In the genomic region with DNA sequence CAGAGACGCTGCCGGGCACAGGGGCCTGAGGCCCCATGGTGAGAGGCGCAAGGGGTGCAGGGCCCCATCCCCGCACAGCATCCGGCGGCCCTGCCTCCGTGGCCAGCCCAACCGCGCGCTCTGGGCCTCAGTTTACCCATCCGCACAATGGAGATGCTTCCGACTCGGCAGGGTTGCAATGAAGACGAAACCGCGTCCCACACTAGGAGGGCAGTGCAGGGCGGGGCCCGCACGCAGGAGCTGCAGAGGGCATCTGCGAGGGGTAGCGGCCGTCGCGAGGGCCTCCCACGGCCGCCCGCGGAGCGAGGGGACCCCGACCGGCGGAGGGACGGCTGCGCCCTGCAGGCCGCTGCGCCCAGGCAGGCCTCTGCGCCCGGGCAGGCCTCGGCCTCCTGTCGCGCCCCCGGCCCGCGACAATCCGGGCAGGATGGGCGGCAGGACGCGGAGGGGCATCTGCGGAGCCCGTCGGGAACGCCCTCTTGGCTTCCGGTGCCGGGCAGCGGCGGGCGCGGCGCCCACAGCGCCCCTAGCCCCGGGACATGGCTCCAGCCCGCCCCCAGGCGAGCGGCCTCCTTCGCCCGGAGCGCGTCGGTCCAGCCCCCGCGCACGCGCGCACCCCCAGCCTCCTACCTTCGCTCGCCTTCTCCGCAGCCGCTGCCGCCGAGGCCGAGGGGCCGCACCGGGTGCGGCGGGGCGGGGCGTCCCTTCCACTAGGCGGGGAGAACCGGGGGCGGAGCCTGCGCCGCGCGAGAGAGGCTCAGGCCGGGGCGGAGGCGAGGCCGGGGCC, we compare ENCODE assay signal across 8 cellular contexts. TPM values are rescaled to one million over a fixed set of nuclear protein-coding genes. Genes with fewer than 3 reads are reported as not detected.
DNase-seq lines count a peak whose midpoint lies in the region; TF ChIP-seq lines count a peak whose summit lies in the region.

No MANE protein-coding gene starts in this region.

- peak overlapping the region; percentile 73 for H3K27ac ChIP-seq in CD8-positive, alpha-beta memory T cell (ENCODE audit: low read depth, low read length)
- H3K27ac ChIP-seq in effector memory CD4-positive, alpha-beta T cell (ENCODE audit: insufficient read depth, low read length, poor library complexity, severe bottlenecking) = peak overlapping the region; percentile 53

- H3K4me1 ChIP-seq in CD8-positive, alpha-beta memory T cell (ENCODE audit: insufficient read depth, low read length) = no peaks in the 10 kb centered on the region
- peaks cover 4% of the 10 kb centered on the region for H3K4me1 ChIP-seq in effector memory CD4-positive, alpha-beta T cell (ENCODE audit: control insufficient read depth, insufficient read depth, low read length, poor library complexity, severe bottlenecking)

- peaks cover 9 to 30% (median 16%) of the 10 kb centered on the region in 3 donors for H3K4me1 Mint-ChIP-seq in CD8-positive, alpha-beta memory T cell

- peaks cover 0 to 2% (median 0%) of the 10 kb centered on the region in 3 donors for H3K36me3 Mint-ChIP-seq in CD8-positive, alpha-beta memory T cell

- H3K4me3 ChIP-seq in CD8-positive, alpha-beta memory T cell (ENCODE audit: low read length) = peak overlapping the region; percentile 55
- peak overlapping the region; percentile 67 for H3K4me3 ChIP-seq in effector memory CD4-positive, alpha-beta T cell (ENCODE audit: insufficient read depth, low read depth, low read length, poor library complexity, severe bottlenecking)

- no peaks in the 10 kb centered on the region for H3K9me3 Mint-ChIP-seq in CD8-positive, alpha-beta memory T cell

- DNase-seq in CD8-positive, alpha-beta memory T cell = peak; percentile 79 to 88 (median 82)
- DNase-seq in GM20000 (ENCODE audit: low spot score) = peak; percentile 99
- peak; percentile 86 for DNase-seq in HT1080 (ENCODE audit: low read depth)
- peak; percentile 56 for DNase-seq in NK-92 treated with Interleukin-12 subunit alpha and Interleukin-12 subunit beta, amount 100 ng/mL, for 24 hours (lab: John Stamatoyannopoulos, UW)
- peak; percentile 58 to 73 for DNase-seq in activated CD8-positive, alpha-beta memory T cell treated with anti-CD3 and anti-CD28 coated beads for 4 hours (ENCODE audit: low read depth in 2 of 2)
- peak; percentile 78 to 81 (median 80) for DNase-seq in effector memory CD4-positive, alpha-beta T cell
- DNase-seq in mesenteric fat pad (ENCODE audit: low spot score) = peak; percentile 93
- DNase-seq in stimulated activated CD8-positive, alpha-beta memory T cell treated with anti-CD3 and anti-CD28 coated beads, Interleukin-12 subunit alpha, Interleukin-12 subunit beta, amount 100 ng/mL, for 4 hours (ENCODE audit: low read depth) = peak; percentile 80

- no peaks in the 10 kb centered on the region for H3K27me3 Mint-ChIP-seq in CD8-positive, alpha-beta memory T cell

- H3K27ac Mint-ChIP-seq in CD8-positive, alpha-beta memory T cell = peak overlapping the region in 7 of 8 donors; percentile 50 to 90 (median 74)

- peak overlapping the region; percentile 90 to 96 (median 92) for H3K4me3 Mint-ChIP-seq in CD8-positive, alpha-beta memory T cell

- H3K27me3 ChIP-seq in CD8-positive, alpha-beta memory T cell (ENCODE audit: insufficient read depth, low read length, poor library complexity, severe bottlenecking) = no peaks in the 10 kb centered on the region
- H3K27me3 ChIP-seq in effector memory CD4-positive, alpha-beta T cell (replicated peaks; ENCODE audit: control insufficient read depth, insufficient read depth, low read length, poor library complexity, severe bottlenecking) = no peaks in the 10 kb centered on the region

- no peaks in the 10 kb centered on the region for H3K36me3 ChIP-seq in CD8-positive, alpha-beta memory T cell (ENCODE audit: insufficient read depth, low read length)
- no peaks in the 10 kb centered on the region for H3K36me3 ChIP-seq in effector memory CD4-positive, alpha-beta T cell (ENCODE audit: control insufficient read depth, insufficient read depth, low read length)

- POLR2A ChIA-PET in CD8-positive, alpha-beta memory T cell (lab: Charles Lee) = no interaction called here

- H3K9me3 ChIP-seq in CD8-positive, alpha-beta memory T cell (ENCODE audit: low read length) = no peaks in the 10 kb centered on the region
- H3K9me3 ChIP-seq in effector memory CD4-positive, alpha-beta T cell (ENCODE audit: control insufficient read depth, low read length) = no peaks in the 10 kb centered on the region

- TF ChIP-seq CTCF in GM20000 (IDR thresholded peaks at IDR 0.05; ENCODE audit: extremely low read depth, missing control alignments) = no peak

- CTCF ChIA-PET in CD8-positive, alpha-beta memory T cell (lab: Charles Lee) = no interaction called here

RNA-seq across cellular contexts. Expression of a gene that starts 15.3 kb away (rescaled TPM):
- 1,000 to 10,000 TPM; 1,293 to 1,300 TPM for total RNA-seq in CD8-positive, alpha-beta memory T cell
- polyA plus RNA-seq in CD8-positive, alpha-beta memory T cell = not detected
- total RNA-seq in HT1080 (2014; rRNA removed; shearing (Covaris generic)) = under 0.01 TPM in 1 of 2 replicates, not detected in the other
- not detected in 2 replicates for polyA plus RNA-seq in HT1080 (2015; cell fraction: cytosol; rRNA removed)
- not detected in 2 replicates for polyA plus RNA-seq in HT1080 (2015; cell fraction: nucleus; rRNA removed)
- total RNA-seq in mesenteric fat pad = 6,165 TPM

RNA-seq across cellular contexts. Expression of a gene that starts 58.2 kb away (rescaled TPM):
- 10 to 100 TPM; 79.4 to 80.5 TPM for total RNA-seq in CD8-positive, alpha-beta memory T cell
- polyA plus RNA-seq in CD8-positive, alpha-beta memory T cell = 170 TPM
- 104 and 117 TPM in 2 replicates for total RNA-seq in HT1080 (2014; rRNA removed; shearing (Covaris generic))
- polyA plus RNA-seq in HT1080 (2015; cell fraction: cytosol; rRNA removed) = 62.8 and 66.9 TPM in 2 replicates
- polyA plus RNA-seq in HT1080 (2015; cell fraction: nucleus; rRNA removed) = 72.0 and 77.8 TPM in 2 replicates
- total RNA-seq in mesenteric fat pad = 49.7 TPM

Comparison
In these comparisons a context has a peak if more than half of its experiments do, and no peak if none do; other contexts are left out.
1. Peak in every context shown above with its lines: DNase-seq, H3K4me3 ChIP-seq and H3K27ac ChIP-seq.
2. RNA of a gene that starts 15.3 kb away (total RNA-seq): 6,165 TPM in mesenteric fat pad (single experiment) and 1,293 to 1,300 TPM in CD8-positive, alpha-beta memory T cell; under 0.01 TPM in HT1080; every median in the first group is over 1,000 times any median in the second.